In genomic region chr1:208434008-208434407, GRCh38 we compare ENCODE assay signal across 23 cellular contexts.
"Had no signal": no experiment of that assay in that cellular context is flagged by ENCODE, and none has a peak within 500 bp of the region (broad histone marks: within the 10 kb centered on the region; RNA-seq: fewer than 3 reads in every experiment).

No MANE protein-coding gene starts in this region.

- H3K36me3 ChIP-seq: ascending aorta, Peyer's patch, SJCRH30 had no signal

- H3K9me3 ChIP-seq: ascending aorta, Peyer's patch, SJCRH30 had no signal

- H3K4me3 Mint-ChIP-seq: activated CD8-positive, alpha-beta T cell treated with anti-CD3 and anti-CD28 coated beads for 36 hours; activated naive CD4-positive, alpha-beta T cell treated with anti-CD3 and anti-CD28 coated beads, Interleukin-2, amount 50 U/mL, for 24 hours; brain; T-helper 17 cell had no signal

- ATAC-seq: activated CD8-positive, alpha-beta T cell treated with anti-CD3 and anti-CD28 coated beads for 36 hours; T-helper 17 cell had no signal

- H3K27me3 ChIP-seq: ascending aorta, Peyer's patch had no signal

- H3K36me3 Mint-ChIP-seq: activated naive CD4-positive, alpha-beta T cell treated with anti-CD3 and anti-CD28 coated beads, Interleukin-2, amount 50 U/mL, for 24 hours; brain had no signal

- DNase-seq: activated CD4-positive, alpha-beta T cell treated with anti-CD3 and anti-CD28 coated beads for 4 hours; activated CD8-positive, alpha-beta memory T cell treated with anti-CD3 and anti-CD28 coated beads, Interleukin-2, amount 50 U/mL, for 4 hours; activated CD8-positive, alpha-beta T cell treated with anti-CD3 and anti-CD28 coated beads for 36 hours; activated effector memory CD4-positive, alpha-beta T cell treated with Interleukin-2 at 50 U/mL for 16 hours; activated naive CD4-positive, alpha-beta T cell; amniotic stem cell; cerebellar nuclear complex; NCI-H1105 treated with DMSO at 0.1 percent for 48 hours; NCI-H1436 treated with DMSO at 0.1 percent for 48 hours; NCI-H187; NCI-H2081; NCI-H510A treated with DMSO at 0.1 percent for 48 hours; NCI-H69; Peyer's patch; Right ventricle myocardium superior; SJCRH30; T-helper 17 cell; T-helper 9 cell had no signal

- H3K4me1 Mint-ChIP-seq: activated naive CD4-positive, alpha-beta T cell treated with anti-CD3 and anti-CD28 coated beads, Interleukin-2, amount 50 U/mL, for 24 hours; T-helper 17 cell had no signal

- H3K27ac Mint-ChIP-seq: activated CD8-positive, alpha-beta T cell treated with anti-CD3 and anti-CD28 coated beads for 36 hours; activated naive CD4-positive, alpha-beta T cell treated with anti-CD3 and anti-CD28 coated beads, Interleukin-2, amount 50 U/mL, for 24 hours; T-helper 17 cell had no signal

- H3K4me3 ChIP-seq: ascending aorta, Peyer's patch, SJCRH30 had no signal

- H3K27ac ChIP-seq: ascending aorta, Peyer's patch, RWPE1, SJCRH30, VCaP had no signal

- H3K9me3 Mint-ChIP-seq: activated CD8-positive, alpha-beta T cell treated with anti-CD3 and anti-CD28 coated beads for 36 hours; activated naive CD4-positive, alpha-beta T cell treated with anti-CD3 and anti-CD28 coated beads, Interleukin-2, amount 50 U/mL, for 24 hours had no signal

- H3K4me1 ChIP-seq: ascending aorta, Peyer's patch, SJCRH30 had no signal
